Comparison of ENCODE assay signal across 9 cellular contexts in the genomic region with DNA sequence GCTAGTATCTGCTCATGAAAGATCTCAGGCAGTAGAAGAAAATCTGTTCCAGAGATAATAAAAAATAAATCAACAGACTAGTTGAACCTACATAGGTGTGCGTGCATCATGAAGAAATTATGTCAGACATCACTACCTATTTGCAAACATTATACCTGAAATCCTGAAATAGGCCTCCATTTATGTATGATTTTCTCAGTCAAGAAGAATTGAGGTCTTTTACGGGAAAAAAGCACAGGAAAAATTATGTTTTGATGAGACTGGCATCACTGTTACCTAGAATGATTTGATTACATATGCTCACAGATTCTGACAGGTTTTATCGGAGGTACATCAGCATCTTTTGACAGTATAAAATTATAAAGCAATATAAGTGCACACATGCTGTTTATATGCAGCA.
"Had no signal": no experiment of that assay in that cellular context is flagged by ENCODE, and none has a peak within 500 bp of the region (broad histone marks: within the 10 kb centered on the region; RNA-seq: fewer than 3 reads in every experiment).

No MANE protein-coding gene starts in this region.

- H3K4me1 ChIP-seq: HAP-1 had no signal

- H3K36me3 ChIP-seq: HAP-1 had no signal

- ATAC-seq: GM23338, HCT116 had no signal

- H2AFZ ChIP-seq: GM23248, GM23338 had no signal

- H3K9ac ChIP-seq: GM23248 had no signal

- H3K27ac ChIP-seq: GM23248 had no signal

- H3K4me3 ChIP-seq: GM23248, GM23338, HAP-1 had no signal

- H3K9me3 ChIP-seq: HAP-1 had no signal

- H3K4me2 ChIP-seq: GM23338 had no signal

- DNase-seq: GM23248, GOT3, H7, H9, HCEC 1CT, HFFc6 had no signal
